Comparison of ENCODE assay signal across 1 cellular context in genomic region chr11:68213555-68214172, GRCh38.
TF ChIP-seq lines count a peak whose summit lies in the region.

No MANE protein-coding gene starts in this region.

TF ChIP-seq in HepG2, 621 proteins besides CTCF, POLR2A, EP300 and RAD21 (continued from another document and continues in another):
- TF ChIP-seq ETS1 (CRISPR knock-in tag; IDR thresholded peaks at IDR 0.05) (no peak), ZC3H13 (CRISPR knock-in tag; IDR thresholded peaks at IDR 0.05) (peak; percentile 48; the same call in 1 of the 2 replicates), ZNF180 (CRISPR knock-in tag; IDR thresholded peaks at IDR 0.05; ENCODE audit: borderline replicate concordance, low read depth) (no peak), RNF219 (CRISPR knock-in tag; IDR thresholded peaks at IDR 0.05) (no peak; the same call in 1 of the 2 replicates), NFAT5 (CRISPR knock-in tag; IDR thresholded peaks at IDR 0.05) (no peak), DZIP1 (CRISPR knock-in tag; IDR thresholded peaks at IDR 0.05) (no peak), ZNF512 (CRISPR knock-in tag; IDR thresholded peaks at IDR 0.05) (no peak), ARNT2 (CRISPR knock-in tag; IDR thresholded peaks at IDR 0.05; ENCODE audit: low read depth) (peak; percentile 47; the same call in 1 of the 2 replicates), ZNF3 (CRISPR knock-in tag; IDR thresholded peaks at IDR 0.05) (no peak), E2F5 (CRISPR knock-in tag; conservative IDR thresholded peaks at IDR 0.05) (no peak), ZNF704 (CRISPR knock-in tag; IDR thresholded peaks at IDR 0.05; ENCODE audit: borderline replicate concordance) (no peak), BCL6 (CRISPR knock-in tag; IDR thresholded peaks at IDR 0.05) (peak; percentile 62), GLMP (CRISPR knock-in tag; IDR thresholded peaks at IDR 0.05; ENCODE audit: borderline replicate concordance) (no peak), ZNF382 (CRISPR knock-in tag; IDR thresholded peaks at IDR 0.05; ENCODE audit: borderline replicate concordance) (no peak), ZNF709 (CRISPR knock-in tag; IDR thresholded peaks at IDR 0.05) (peak; percentile 60; the same call in 1 of the 2 replicates), ZNF563 (CRISPR knock-in tag; IDR thresholded peaks at IDR 0.05) (peak; percentile 88), SMAD3 (CRISPR knock-in tag; IDR thresholded peaks at IDR 0.05) (no peak), TOPORS (CRISPR knock-in tag; IDR thresholded peaks at IDR 0.05) (peak; percentile 85; the same call in 1 of the 2 replicates), MTA3 (CRISPR knock-in tag; IDR thresholded peaks at IDR 0.05) (no peak), XBP1 (CRISPR knock-in tag; IDR thresholded peaks at IDR 0.05) (no peak), ERF (CRISPR knock-in tag; IDR thresholded peaks at IDR 0.05) (peak; percentile 76), NONO (IDR thresholded peaks at IDR 0.05) (no peak), NONO (CRISPR knock-in tag; conservative IDR thresholded peaks at IDR 0.05) (peak; percentile 75), MED8 (CRISPR knock-in tag; IDR thresholded peaks at IDR 0.05; ENCODE audit: insufficient replicate concordance) (peak; percentile 30), KLF6 (CRISPR knock-in tag; IDR thresholded peaks at IDR 0.05) (peak; percentile 77), KAT8 (CRISPR knock-in tag; IDR thresholded peaks at IDR 0.05) (peak; percentile 65), JUNB (CRISPR knock-in tag; IDR thresholded peaks at IDR 0.05; ENCODE audit: borderline replicate concordance) (peak; percentile 38; the same call in 1 of the 2 replicates), ZNF782 (CRISPR knock-in tag; IDR thresholded peaks at IDR 0.05; ENCODE audit: borderline replicate concordance) (0 out of 2 replicates have a peak, but pooled peaks have one; percentile 76), SNAPC5 (CRISPR knock-in tag; IDR thresholded peaks at IDR 0.05; ENCODE audit: borderline replicate concordance) (no peak), ZNF629 (CRISPR knock-in tag; conservative IDR thresholded peaks at IDR 0.05) (peak; percentile 46; the same call in 1 of the 2 replicates), SALL1 (CRISPR knock-in tag; IDR thresholded peaks at IDR 0.05) (peak; percentile 84), ZFY (CRISPR knock-in tag; IDR thresholded peaks at IDR 0.05) (peak; percentile 80), ZNF687 (CRISPR knock-in tag; IDR thresholded peaks at IDR 0.05) (peak; percentile 84), GMEB1 (CRISPR knock-in tag; IDR thresholded peaks at IDR 0.05; ENCODE audit: borderline replicate concordance) (no peak)
